In genomic region chr4:46837639-46838038, GRCh38 we compare ENCODE assay signal across 23 cellular contexts.
"Had no signal": no experiment of that assay in that cellular context is flagged by ENCODE, and none has a peak within 500 bp of the region (broad histone marks: within the 10 kb centered on the region; RNA-seq: fewer than 3 reads in every experiment).

No MANE protein-coding gene starts in this region.

- H3K4me3 Mint-ChIP-seq: dendritic cell treated with granulocyte-macrophage colony-stimulating factor and Interleukin-4, amounts not matched to agents 40 ng/mL and 50 ng/mL, for 4 days; effector memory CD8-positive, alpha-beta T cell; endodermal cell had no signal

- H3K9me3 Mint-ChIP-seq: dendritic cell treated with granulocyte-macrophage colony-stimulating factor and Interleukin-4, amounts not matched to agents 40 ng/mL and 50 ng/mL, for 4 days; effector memory CD8-positive, alpha-beta T cell had no signal

- H3K27me3 ChIP-seq: colonic mucosa, foreskin keratinocyte, gastroesophageal sphincter, heart left ventricle had no signal

- DNase-seq: cerebellar nuclear complex; colonic mucosa; cortex of kidney; effector CD8-positive, alpha-beta T cell; effector memory CD8-positive, alpha-beta T cell; endodermal cell; erythroblast; foreskin keratinocyte; heart left ventricle; hippocampal formation; left cardiac atrium; left ventricle myocardium inferior; lower lobe of right lung; mesenchymal stem cell; midbrain had no signal

- H3K27ac ChIP-seq: colonic mucosa, epithelial cell of prostate, foreskin keratinocyte, gastroesophageal sphincter, heart left ventricle, left ventricle myocardium inferior, lower lobe of right lung had no signal

- H3K27me3 Mint-ChIP-seq: dendritic cell treated with granulocyte-macrophage colony-stimulating factor and Interleukin-4, amounts not matched to agents 40 ng/mL and 50 ng/mL, for 4 days; effector memory CD8-positive, alpha-beta T cell had no signal

- H3K36me3 ChIP-seq: colonic mucosa, gastroesophageal sphincter, heart left ventricle, left ventricle myocardium inferior, lower lobe of right lung had no signal

- H3K27ac Mint-ChIP-seq: dendritic cell treated with granulocyte-macrophage colony-stimulating factor and Interleukin-4, amounts not matched to agents 40 ng/mL and 50 ng/mL, for 4 days; endodermal cell had no signal

- H3K4me1 ChIP-seq: colonic mucosa, foreskin keratinocyte, gastroesophageal sphincter, heart left ventricle, left ventricle myocardium inferior, lower lobe of right lung had no signal

- ATAC-seq: effector memory CD8-positive, alpha-beta T cell; esophagus mucosa; foreskin keratinocyte; gastroesophageal sphincter; heart left ventricle; left cardiac atrium; lower lobe of right lung had no signal

- FAIRE-seq: endometrium, frontal cortex, islet of Langerhans, keratinocyte had no signal

- H3K4me3 ChIP-seq: colonic mucosa, gastroesophageal sphincter, heart left ventricle, left ventricle myocardium inferior, lower lobe of right lung had no signal

- H3K9me3 ChIP-seq: colonic mucosa, gastroesophageal sphincter, heart left ventricle, left ventricle myocardium inferior, lower lobe of right lung had no signal
